ENCODE assay signal across 37 cellular contexts in genomic region chr5:21687621-21688020, GRCh38.
"Had no signal": no experiment of that assay in that cellular context is flagged by ENCODE, and none has a peak within 500 bp of the region (broad histone marks: within the 10 kb centered on the region; RNA-seq: fewer than 3 reads in every experiment).

No MANE protein-coding gene starts in this region.

- ATAC-seq: activated naive CD4-positive, alpha-beta T cell treated with anti-CD3 and anti-CD28 coated beads, Interleukin-2, amount 50 U/mL, for 72 hours; activated naive CD8-positive, alpha-beta T cell treated with anti-CD3 and anti-CD28 coated beads, Interleukin-2, amount 50 U/mL, for 24 hours; activated T-cell treated with anti-CD3 and anti-CD28 coated beads, Interleukin-2, amount 50 U/mL, for 4 hours; activated T-cell treated with anti-CD3 and anti-CD28 coated beads, Interleukin-2, amount 50 U/mL, for 72 hours; activated T-helper 17 cell treated with anti-CD3 and anti-CD28 coated beads, Interleukin-2, amount 50 U/mL, for 72 hours; body of pancreas had no signal

- H3K36me3 Mint-ChIP-seq: activated naive CD4-positive, alpha-beta T cell treated with anti-CD3 and anti-CD28 coated beads, Interleukin-2, amount 10 ng/mL, durations not matched to agents 7 days and 5 days; activated naive CD4-positive, alpha-beta T cell treated with anti-CD3 and anti-CD28 coated beads, Interleukin-2, amount 50 U/mL, for 24 hours; activated naive CD4-positive, alpha-beta T cell treated with anti-CD3 and anti-CD28 coated beads, Interleukin-2, amount 50 U/mL, for 72 hours; activated naive CD8-positive, alpha-beta T cell; activated naive CD8-positive, alpha-beta T cell treated with anti-CD3 and anti-CD28 coated beads for 36 hours; activated naive CD8-positive, alpha-beta T cell treated with anti-CD3 and anti-CD28 coated beads, Interleukin-2, amount 10 ng/mL, durations not matched to agents 7 days and 5 days; brain had no signal

- H3K27me3 ChIP-seq: adrenal gland, body of pancreas, brain microvascular endothelial cell, breast epithelium, cardiac muscle cell had no signal

- DNase-seq: activated effector memory CD4-positive, alpha-beta T cell treated with anti-CD3 and anti-CD28 coated beads, Interleukin-2, amount 50 U/mL, for 16 hours; activated effector memory CD4-positive, alpha-beta T cell treated with Interleukin-2 at 50 U/mL for 16 hours; activated gamma-delta T cell; activated gamma-delta T cell treated with Interleukin-2 at 50 U/mL for 16 hours; activated naive CD4-positive, alpha-beta T cell; activated naive CD4-positive, alpha-beta T cell treated with anti-CD3 and anti-CD28 coated beads for 36 hours; activated naive CD4-positive, alpha-beta T cell treated with anti-CD3 and anti-CD28 coated beads, Interleukin-2, amount 10 ng/mL, durations not matched to agents 7 days and 5 days; activated naive CD4-positive, alpha-beta T cell treated with anti-CD3 and anti-CD28 coated beads, Interleukin-2, amount 50 U/mL, for 16 hours; activated naive CD4-positive, alpha-beta T cell treated with Interleukin-2 at 50 U/mL for 16 hours; activated naive CD8-positive, alpha-beta T cell treated with anti-CD3 and anti-CD28 coated beads for 36 hours; activated naive CD8-positive, alpha-beta T cell treated with anti-CD3 and anti-CD28 coated beads, Interleukin-2, amount 10 ng/mL, durations not matched to agents 7 days and 5 days; activated naive CD8-positive, alpha-beta T cell treated with anti-CD3 and anti-CD28 coated beads, Interleukin-2, amount 50 U/mL, for 24 hours; activated T-cell treated with anti-CD3 and anti-CD28 coated beads for 4 hours; activated T-cell treated with anti-CD3 and anti-CD28 coated beads, Interleukin-2, amount 50 U/mL, for 1 hour; activated T-cell treated with anti-CD3 and anti-CD28 coated beads, Interleukin-2, amount 50 U/mL, for 24 hours; activated T-cell treated with anti-CD3 and anti-CD28 coated beads, Interleukin-2, amount 50 U/mL, for 4 hours; activated T-cell treated with anti-CD3 and anti-CD28 coated beads, Interleukin-2, amount 50 U/mL, for 48 hours; activated T-cell treated with anti-CD3 and anti-CD28 coated beads, Interleukin-2, amount 50 U/mL, for 72 hours; adrenal gland; amniotic stem cell; amygdala; anterior cingulate cortex; aorta; body of pancreas; brain microvascular endothelial cell; central memory CD4-positive, alpha-beta T cell; cerebellar nuclear complex had no signal

- H3K4me3 ChIP-seq: adrenal gland, body of pancreas, breast epithelium, cardiac muscle cell had no signal

- H3K4me1 Mint-ChIP-seq: activated naive CD4-positive, alpha-beta T cell treated with anti-CD3 and anti-CD28 coated beads, Interleukin-2, amount 10 ng/mL, durations not matched to agents 7 days and 5 days; activated naive CD4-positive, alpha-beta T cell treated with anti-CD3 and anti-CD28 coated beads, Interleukin-2, amount 50 U/mL, for 24 hours; activated naive CD8-positive, alpha-beta T cell treated with anti-CD3 and anti-CD28 coated beads for 36 hours; activated naive CD8-positive, alpha-beta T cell treated with anti-CD3 and anti-CD28 coated beads, Interleukin-2, amount 10 ng/mL, durations not matched to agents 7 days and 5 days; activated naive CD8-positive, alpha-beta T cell treated with anti-CD3 and anti-CD28 coated beads, Interleukin-2, amount 50 U/mL, for 24 hours; activated T-helper 17 cell treated with anti-CD3 and anti-CD28 coated beads, Interleukin-2, amount 50 U/mL, for 72 hours; central memory CD8-positive, alpha-beta T cell had no signal

- H3K9me3 ChIP-seq: adrenal gland, body of pancreas, breast epithelium had no signal

- H3K27me3 Mint-ChIP-seq: activated naive CD4-positive, alpha-beta T cell treated with anti-CD3 and anti-CD28 coated beads, Interleukin-2, amount 10 ng/mL, durations not matched to agents 7 days and 5 days; activated naive CD4-positive, alpha-beta T cell treated with anti-CD3 and anti-CD28 coated beads, Interleukin-2, amount 50 U/mL, for 24 hours; activated naive CD8-positive, alpha-beta T cell; activated naive CD8-positive, alpha-beta T cell treated with anti-CD3 and anti-CD28 coated beads for 36 hours; activated naive CD8-positive, alpha-beta T cell treated with anti-CD3 and anti-CD28 coated beads, Interleukin-2, amount 10 ng/mL, durations not matched to agents 7 days and 5 days; activated naive CD8-positive, alpha-beta T cell treated with anti-CD3 and anti-CD28 coated beads, Interleukin-2, amount 50 U/mL, for 24 hours; activated T-cell treated with anti-CD3 and anti-CD28 coated beads, Interleukin-2, amount 50 U/mL, for 24 hours; activated T-helper 17 cell treated with anti-CD3 and anti-CD28 coated beads, Interleukin-2, amount 50 U/mL, for 72 hours; brain; central memory CD8-positive, alpha-beta T cell had no signal

- H3K36me3 ChIP-seq: adrenal gland, brain microvascular endothelial cell, breast epithelium, cardiac muscle cell had no signal

- H3K27ac ChIP-seq: adrenal gland, body of pancreas, brain microvascular endothelial cell, breast epithelium, cardiac muscle cell had no signal

- H3K4me1 ChIP-seq: body of pancreas, breast epithelium had no signal

- H3K27ac Mint-ChIP-seq: activated naive CD4-positive, alpha-beta T cell treated with anti-CD3 and anti-CD28 coated beads for 36 hours; activated naive CD4-positive, alpha-beta T cell treated with anti-CD3 and anti-CD28 coated beads, Interleukin-2, amount 10 ng/mL, durations not matched to agents 7 days and 5 days; activated naive CD4-positive, alpha-beta T cell treated with anti-CD3 and anti-CD28 coated beads, Interleukin-2, amount 50 U/mL, for 24 hours; activated naive CD4-positive, alpha-beta T cell treated with anti-CD3 and anti-CD28 coated beads, Interleukin-2, amount 50 U/mL, for 72 hours; activated naive CD8-positive, alpha-beta T cell; activated naive CD8-positive, alpha-beta T cell treated with anti-CD3 and anti-CD28 coated beads for 36 hours; activated naive CD8-positive, alpha-beta T cell treated with anti-CD3 and anti-CD28 coated beads, Interleukin-2, amount 10 ng/mL, durations not matched to agents 7 days and 5 days; activated naive CD8-positive, alpha-beta T cell treated with anti-CD3 and anti-CD28 coated beads, Interleukin-2, amount 50 U/mL, for 24 hours; activated T-cell treated with anti-CD3 and anti-CD28 coated beads, Interleukin-2, amount 50 U/mL, for 24 hours; activated T-cell treated with anti-CD3 and anti-CD28 coated beads, Interleukin-2, amount 50 U/mL, for 72 hours; activated T-helper 1 cell treated with anti-CD3 and anti-CD28 coated beads, Interleukin-12 subunit alpha, Interleukin-12 subunit beta, Interleukin-2, Interleukin-4 antibody, amounts not matched to agents 30 ng/mL and 10 ng/mL and 1 ng/mL, durations not matched to agents 14 hours and 24 hours and 36 hours; activated T-helper 17 cell treated with anti-CD3 and anti-CD28 coated beads, Interleukin-2, amount 50 U/mL, for 72 hours; activated T-helper 2 cell treated with anti-CD3 and anti-CD28 coated beads, Interferon-gamma antibody, Interleukin-2, Interleukin-4, amounts not matched to agents 10 μg/mL and 5 μg/mL and 100 μg/mL, durations not matched to agents 14 hours and 24 hours and 36 hours; brain had no signal

- H3K4me3 Mint-ChIP-seq: activated naive CD4-positive, alpha-beta T cell treated with anti-CD3 and anti-CD28 coated beads for 36 hours; activated naive CD4-positive, alpha-beta T cell treated with anti-CD3 and anti-CD28 coated beads, Interleukin-2, amount 10 ng/mL, durations not matched to agents 7 days and 5 days; activated naive CD4-positive, alpha-beta T cell treated with anti-CD3 and anti-CD28 coated beads, Interleukin-2, amount 50 U/mL, for 24 hours; activated naive CD8-positive, alpha-beta T cell; activated naive CD8-positive, alpha-beta T cell treated with anti-CD3 and anti-CD28 coated beads for 36 hours; activated naive CD8-positive, alpha-beta T cell treated with anti-CD3 and anti-CD28 coated beads, Interleukin-2, amount 10 ng/mL, durations not matched to agents 7 days and 5 days; activated naive CD8-positive, alpha-beta T cell treated with anti-CD3 and anti-CD28 coated beads, Interleukin-2, amount 50 U/mL, for 24 hours; activated T-cell treated with anti-CD3 and anti-CD28 coated beads, Interleukin-2, amount 50 U/mL, for 24 hours; activated T-cell treated with anti-CD3 and anti-CD28 coated beads, Interleukin-2, amount 50 U/mL, for 4 hours; activated T-cell treated with anti-CD3 and anti-CD28 coated beads, Interleukin-2, amount 50 U/mL, for 72 hours; activated T-helper 1 cell treated with anti-CD3 and anti-CD28 coated beads, Interleukin-12 subunit alpha, Interleukin-12 subunit beta, Interleukin-2, Interleukin-4 antibody, amounts not matched to agents 30 ng/mL and 10 ng/mL and 1 ng/mL, durations not matched to agents 14 hours and 24 hours and 36 hours; activated T-helper 17 cell treated with anti-CD3 and anti-CD28 coated beads, Interleukin-2, amount 50 U/mL, for 72 hours; brain; central memory CD8-positive, alpha-beta T cell had no signal

- H3K9me3 Mint-ChIP-seq: activated naive CD4-positive, alpha-beta T cell treated with anti-CD3 and anti-CD28 coated beads for 36 hours; activated naive CD4-positive, alpha-beta T cell treated with anti-CD3 and anti-CD28 coated beads, Interleukin-2, amount 10 ng/mL, durations not matched to agents 7 days and 5 days; activated naive CD8-positive, alpha-beta T cell treated with anti-CD3 and anti-CD28 coated beads for 36 hours; activated naive CD8-positive, alpha-beta T cell treated with anti-CD3 and anti-CD28 coated beads, Interleukin-2, amount 10 ng/mL, durations not matched to agents 7 days and 5 days; activated T-helper 1 cell treated with anti-CD3 and anti-CD28 coated beads, Interleukin-12 subunit alpha, Interleukin-12 subunit beta, Interleukin-2, Interleukin-4 antibody, amounts not matched to agents 30 ng/mL and 10 ng/mL and 1 ng/mL, durations not matched to agents 14 hours and 24 hours and 36 hours; central memory CD8-positive, alpha-beta T cell had no signal
